In genomic region chr1:61358770-61359455, GRCh38 we compare ENCODE assay signal across 21 cellular contexts.
A peak's percentile ranks its signal among the peaks of the same experiment; 100 is the strongest.
DNase-seq lines count a peak whose midpoint lies in the region; ATAC-seq and TF ChIP-seq lines count a peak whose summit lies in the region.
"Had no signal": no experiment of that assay in that cellular context is flagged by ENCODE, and none has a peak within 500 bp of the region (broad histone marks: within the 10 kb centered on the region; RNA-seq: fewer than 3 reads in every experiment).

No MANE protein-coding gene starts in this region.

- H3K9me3 ChIP-seq in prostate gland, result no peaks in the 10 kb centered on the region
- H3K9me3 ChIP-seq: gastrocnemius medialis, left lung, tibial artery had no signal

- peak overlapping the region; percentile 19 to 53 for H3K27ac ChIP-seq in prostate gland
- H3K27ac ChIP-seq: gastrocnemius medialis, left lung, tibial artery had no signal

- H3K36me3 Mint-ChIP-seq in activated T-helper 17 cell treated with anti-CD3 and anti-CD28 coated beads, Interleukin-2, amount 50 U/mL, for 72 hours (ENCODE audit: low read depth), result no peaks in the 10 kb centered on the region

- H3K9me3 Mint-ChIP-seq in activated T-helper 17 cell treated with anti-CD3 and anti-CD28 coated beads, Interleukin-2, amount 50 U/mL, for 72 hours, result no peaks in the 10 kb centered on the region
- H3K9me3 Mint-ChIP-seq: activated CD4-positive, alpha-beta memory T cell treated with anti-CD3 and anti-CD28 coated beads, Interleukin-2, amount 10 ng/mL, durations not matched to agents 7 days and 5 days; activated naive CD4-positive, alpha-beta T cell treated with anti-CD3 and anti-CD28 coated beads for 36 hours; CD8-positive, alpha-beta T cell had no signal

- no peaks in the 10 kb centered on the region for H3K36me3 ChIP-seq in prostate gland

- peaks cover 5% of the 10 kb centered on the region for H3K4me1 Mint-ChIP-seq in activated T-helper 17 cell treated with anti-CD3 and anti-CD28 coated beads, Interleukin-2, amount 50 U/mL, for 72 hours

- H3K27ac Mint-ChIP-seq in activated T-helper 17 cell treated with anti-CD3 and anti-CD28 coated beads, Interleukin-2, amount 50 U/mL, for 72 hours, result no peak overlapping the region
- H3K27ac Mint-ChIP-seq: activated CD4-positive, alpha-beta memory T cell treated with anti-CD3 and anti-CD28 coated beads, Interleukin-2, amount 10 ng/mL, durations not matched to agents 7 days and 5 days; activated naive CD4-positive, alpha-beta T cell treated with anti-CD3 and anti-CD28 coated beads for 36 hours; CD8-positive, alpha-beta T cell had no signal

- H3K4me3 ChIP-seq in Jurkat, Clone E6-1 (ENCODE audit: low read length), result no peak overlapping the region
- H3K4me3 ChIP-seq in epithelial cell of esophagus (ENCODE audit: low read length) (no peak overlapping the region), prostate gland (no peak overlapping the region)
- H3K4me3 ChIP-seq: coronary artery, gastrocnemius medialis, left lung, tibial artery had no signal

- intact Hi-C loops in prostate gland (cut with DNase I), result no loop called here

- H3K27me3 ChIP-seq in prostate gland (replicated peaks; ENCODE audit: insufficient read depth), result no peaks in the 10 kb centered on the region
- H3K27me3 ChIP-seq: gastrocnemius medialis, left lung, tibial artery had no signal

- TF ChIP-seq POLR2A in prostate gland (IDR thresholded peaks at IDR 0.05), result no peak

- no peak overlapping the region for H3K4me3 Mint-ChIP-seq in activated T-helper 17 cell treated with anti-CD3 and anti-CD28 coated beads, Interleukin-2, amount 50 U/mL, for 72 hours
- H3K4me3 Mint-ChIP-seq: activated CD4-positive, alpha-beta memory T cell treated with anti-CD3 and anti-CD28 coated beads, Interleukin-2, amount 10 ng/mL, durations not matched to agents 7 days and 5 days; activated naive CD4-positive, alpha-beta T cell treated with anti-CD3 and anti-CD28 coated beads for 36 hours; CD8-positive, alpha-beta T cell had no signal

- peak; percentile 12 for ATAC-seq in activated T-helper 17 cell treated with anti-CD3 and anti-CD28 coated beads, Interleukin-2, amount 50 U/mL, for 72 hours (replicated peaks)
- ATAC-seq in HG03571 (IDR thresholded peaks at IDR 0.05; ENCODE audit: unreplicated experiment) (no peak), GM18873 (IDR thresholded peaks at IDR 0.05; ENCODE audit: low FRiP score, unreplicated experiment) (no peak)
- ATAC-seq: CD8-positive, alpha-beta T cell; gastrocnemius medialis; left lung had no signal

- H3K4me1 ChIP-seq in prostate gland (replicated peaks), result peaks cover 4% of the 10 kb centered on the region
- H3K4me1 ChIP-seq: gastrocnemius medialis, left lung had no signal

- TF ChIP-seq CTCF in epithelial cell of esophagus (IDR thresholded peaks at IDR 0.05; ENCODE audit: insufficient read depth, low read depth, low read length, missing control alignments) (no peak), prostate gland (IDR thresholded peaks at IDR 0.05) (no peak)

- DNase-seq in Jurkat, Clone E6-1 (ENCODE audit: low read depth, low spot score), result peak; percentile 26
- peak; percentile 37 for DNase-seq in epithelial cell of esophagus (ENCODE audit: low read depth)
- no peak for DNase-seq in prostate gland (ENCODE audit: low spot score)
- DNase-seq in hepatic stellate cell (ENCODE audit: low spot score), result no peak
- DNase-seq: activated CD4-positive, alpha-beta memory T cell treated with anti-CD3 and anti-CD28 coated beads, Interleukin-2, amount 10 ng/mL, durations not matched to agents 7 days and 5 days; activated naive CD4-positive, alpha-beta T cell treated with anti-CD3 and anti-CD28 coated beads for 36 hours; CD8-positive, alpha-beta T cell; DMS53; gastrocnemius medialis; left lung; NCI-H1105; NCI-H2081 treated with DMSO at 0.1 percent for 48 hours; NCI-H510A treated with DMSO at 0.1 percent for 48 hours; small intestine; stimulated activated naive CD4-positive, alpha-beta T cell treated with Interleukin-2 at 50 U/mL for 16 hours; T1000; tibial artery had no signal

- no peaks in the 10 kb centered on the region for H3K27me3 Mint-ChIP-seq in activated T-helper 17 cell treated with anti-CD3 and anti-CD28 coated beads, Interleukin-2, amount 50 U/mL, for 72 hours
- H3K27me3 Mint-ChIP-seq: activated CD4-positive, alpha-beta memory T cell treated with anti-CD3 and anti-CD28 coated beads, Interleukin-2, amount 10 ng/mL, durations not matched to agents 7 days and 5 days had no signal

- 90% methylated on average over 8 of the region's 8 CpGs for WGBS in prostate gland

Comparison
In these comparisons a context has a peak if more than half of its experiments do, and no peak if none do; other contexts are left out.
1. DNase-seq: peak in Jurkat, Clone E6-1 (single experiment) and epithelial cell of esophagus (single experiment); none in prostate gland (single experiment) and hepatic stellate cell (single experiment).